Comparison of ENCODE assay signal across 28 cellular contexts in the genomic region with DNA sequence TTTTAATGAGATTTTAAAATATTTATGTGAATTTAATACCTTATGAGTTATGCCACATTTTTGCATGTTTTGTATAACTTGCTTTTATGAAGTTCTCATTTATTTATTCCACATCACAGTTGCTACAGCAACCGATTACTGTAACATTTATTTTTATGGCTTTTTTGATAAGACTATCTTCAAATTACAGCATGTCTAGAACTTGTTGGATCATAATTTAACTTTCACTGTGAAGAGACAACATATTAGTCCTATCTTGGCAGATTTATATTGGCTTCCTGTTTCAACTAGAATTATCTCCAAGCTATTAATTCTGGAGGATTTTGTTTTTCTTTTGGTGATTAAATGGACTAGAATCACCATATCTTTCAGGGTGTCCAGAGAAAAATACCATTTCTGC.
"Had no signal": no experiment of that assay in that cellular context is flagged by ENCODE, and none has a peak within 500 bp of the region (broad histone marks: within the 10 kb centered on the region; RNA-seq: fewer than 3 reads in every experiment).

No MANE protein-coding gene starts in this region.

- H3K27ac Mint-ChIP-seq: activated CD4-positive, alpha-beta memory T cell treated with anti-CD3 and anti-CD28 coated beads for 36 hours; activated CD4-positive, alpha-beta T cell treated with anti-CD3 and anti-CD28 coated beads, Interleukin-2, amount 10 ng/mL, durations not matched to agents 7 days and 5 days; activated naive CD4-positive, alpha-beta T cell treated with anti-CD3 and anti-CD28 coated beads, Interleukin-2, amount 10 ng/mL, durations not matched to agents 7 days and 5 days; activated naive CD8-positive, alpha-beta T cell treated with anti-CD3 and anti-CD28 coated beads for 36 hours; activated T-helper 17 cell treated with anti-CD3 and anti-CD28 coated beads, Interleukin-2, amount 50 U/mL, for 72 hours had no signal

- H3K4me1 Mint-ChIP-seq: activated CD4-positive, alpha-beta T cell treated with anti-CD3 and anti-CD28 coated beads, Interleukin-2, amount 10 ng/mL, durations not matched to agents 7 days and 5 days; activated naive CD4-positive, alpha-beta T cell treated with anti-CD3 and anti-CD28 coated beads, Interleukin-2, amount 10 ng/mL, durations not matched to agents 7 days and 5 days; activated naive CD8-positive, alpha-beta T cell treated with anti-CD3 and anti-CD28 coated beads for 36 hours; activated T-helper 17 cell treated with anti-CD3 and anti-CD28 coated beads, Interleukin-2, amount 50 U/mL, for 72 hours had no signal

- H3K36me3 ChIP-seq: breast epithelium, SJCRH30 had no signal

- H3K9me3 ChIP-seq: breast epithelium, SJCRH30, SK-N-SH had no signal

- H3K27me3 Mint-ChIP-seq: activated CD4-positive, alpha-beta memory T cell treated with anti-CD3 and anti-CD28 coated beads for 36 hours; activated CD4-positive, alpha-beta T cell treated with anti-CD3 and anti-CD28 coated beads, Interleukin-2, amount 10 ng/mL, durations not matched to agents 7 days and 5 days; activated naive CD4-positive, alpha-beta T cell treated with anti-CD3 and anti-CD28 coated beads, Interleukin-2, amount 10 ng/mL, durations not matched to agents 7 days and 5 days; activated T-helper 17 cell treated with anti-CD3 and anti-CD28 coated beads, Interleukin-2, amount 50 U/mL, for 72 hours had no signal

- H3K36me3 Mint-ChIP-seq: activated CD4-positive, alpha-beta memory T cell treated with anti-CD3 and anti-CD28 coated beads for 36 hours; activated naive CD4-positive, alpha-beta T cell treated with anti-CD3 and anti-CD28 coated beads, Interleukin-2, amount 10 ng/mL, durations not matched to agents 7 days and 5 days; activated naive CD8-positive, alpha-beta T cell treated with anti-CD3 and anti-CD28 coated beads for 36 hours had no signal

- H3K9me3 Mint-ChIP-seq: activated CD4-positive, alpha-beta T cell treated with anti-CD3 and anti-CD28 coated beads, Interleukin-2, amount 10 ng/mL, durations not matched to agents 7 days and 5 days; activated naive CD4-positive, alpha-beta T cell treated with anti-CD3 and anti-CD28 coated beads, Interleukin-2, amount 10 ng/mL, durations not matched to agents 7 days and 5 days; activated naive CD8-positive, alpha-beta T cell treated with anti-CD3 and anti-CD28 coated beads for 36 hours had no signal

- H3K4me3 Mint-ChIP-seq: activated CD4-positive, alpha-beta memory T cell treated with anti-CD3 and anti-CD28 coated beads for 36 hours; activated CD4-positive, alpha-beta T cell treated with anti-CD3 and anti-CD28 coated beads, Interleukin-2, amount 10 ng/mL, durations not matched to agents 7 days and 5 days; activated naive CD4-positive, alpha-beta T cell treated with anti-CD3 and anti-CD28 coated beads, Interleukin-2, amount 10 ng/mL, durations not matched to agents 7 days and 5 days; activated naive CD8-positive, alpha-beta T cell treated with anti-CD3 and anti-CD28 coated beads for 36 hours; activated T-helper 17 cell treated with anti-CD3 and anti-CD28 coated beads, Interleukin-2, amount 50 U/mL, for 72 hours had no signal

- H3K27ac ChIP-seq: breast epithelium, SJCRH30, VCaP had no signal

- H3K4me1 ChIP-seq: breast epithelium, SJCRH30 had no signal

- ATAC-seq: activated T-helper 17 cell treated with anti-CD3 and anti-CD28 coated beads, Interleukin-2, amount 50 U/mL, for 72 hours; Panc1 had no signal

- H3K4me3 ChIP-seq: breast epithelium, SJCRH30 had no signal

- DNase-seq: activated CD4-positive, alpha-beta memory T cell treated with anti-CD3 and anti-CD28 coated beads for 36 hours; activated CD4-positive, alpha-beta T cell treated with anti-CD3 and anti-CD28 coated beads, Interleukin-2, amount 10 ng/mL, durations not matched to agents 7 days and 5 days; activated CD4-positive, CD25-positive, alpha-beta regulatory T cell; activated gamma-delta T cell treated with Interleukin-2 at 50 U/mL for 16 hours; activated naive CD4-positive, alpha-beta T cell treated with anti-CD3 and anti-CD28 coated beads, Interleukin-2, amount 10 ng/mL, durations not matched to agents 7 days and 5 days; activated naive CD8-positive, alpha-beta T cell treated with anti-CD3 and anti-CD28 coated beads for 36 hours; activated T-cell treated with anti-CD3 and anti-CD28 coated beads for 4 hours; activated T-cell treated with anti-CD3 and anti-CD28 coated beads, Interleukin-2, amount 50 U/mL, for 48 hours; anterior cingulate cortex; caudate nucleus; KG1; NCI-H1092; NCI-H1417; NCI-H1930; NCI-H2171 treated with DMSO at 0.1 percent for 48 hours; NCI-H345; NCI-H510A; NCI-H526 treated with DMSO at 0.1 percent for 48 hours; NCI-H82; Right ventricle myocardium superior; RPMI8226; SJCRH30; SK-N-SH; T-helper 1 cell had no signal

- H3K27me3 ChIP-seq: breast epithelium, SJCRH30 had no signal

- H3K9ac ChIP-seq: SK-N-SH had no signal

- H3K4me2 ChIP-seq: SK-N-SH had no signal
